In genomic region chr11:94494200-94494545, GRCh38 we compare ENCODE assay signal across 6 cellular contexts. TPM values are rescaled to one million over a fixed set of nuclear protein-coding genes. Genes with fewer than 3 reads are reported as not detected.
DNase-seq lines count a peak whose midpoint lies in the region; ATAC-seq, FAIRE-seq and TF ChIP-seq lines count a peak whose summit lies in the region.

No MANE protein-coding gene starts in this region.

- H3K27ac Mint-ChIP-seq in astrocyte (ENCODE audit: unreplicated experiment): peak overlapping the region; percentile 96
- peak overlapping the region; percentile 92 to 99 (median 98) for H3K27ac Mint-ChIP-seq in naive thymus-derived CD8-positive, alpha-beta T cell

- no peaks in the 10 kb centered on the region for H3K27me3 Mint-ChIP-seq in astrocyte (ENCODE audit: low read depth, unreplicated experiment)
- H3K27me3 Mint-ChIP-seq in naive thymus-derived CD8-positive, alpha-beta T cell: no peaks in the 10 kb centered on the region

- no peak for FAIRE-seq in astrocyte (lab: Jason Lieb, UNC)

- H3K9me3 ChIP-seq in astrocyte (ENCODE audit: insufficient read depth, low read depth, low read length): no peaks in the 10 kb centered on the region

- H3K9me3 Mint-ChIP-seq in astrocyte (ENCODE audit: unreplicated experiment): no peaks in the 10 kb centered on the region
- H3K9me3 Mint-ChIP-seq in naive thymus-derived CD8-positive, alpha-beta T cell: no peaks in the 10 kb centered on the region

- peaks cover 37% of the 10 kb centered on the region for H3K79me2 ChIP-seq in astrocyte (ENCODE audit: insufficient read depth, low read length)

- peak overlapping the region; percentile 82 for H3K27ac ChIP-seq in astrocyte (ENCODE audit: low read depth, low read length)

- peak; percentile 41 for ATAC-seq in GM18858 (IDR thresholded peaks at IDR 0.05; ENCODE audit: unreplicated experiment)
- peak; percentile 18 for ATAC-seq in HG03060 (IDR thresholded peaks at IDR 0.05; ENCODE audit: low read depth, unreplicated experiment)
- peak; percentile 67 to 70 for ATAC-seq in naive thymus-derived CD8-positive, alpha-beta T cell

- peak overlapping the region; percentile 94 for H3K4me3 Mint-ChIP-seq in astrocyte (ENCODE audit: unreplicated experiment)
- peak overlapping the region; percentile 92 to 99 (median 94) for H3K4me3 Mint-ChIP-seq in naive thymus-derived CD8-positive, alpha-beta T cell

- H2AFZ ChIP-seq in astrocyte (ENCODE audit: low read depth, low read length): peak overlapping the region; percentile 82

- H3K9ac ChIP-seq in astrocyte (ENCODE audit: low read length): peak overlapping the region; percentile 89

- peaks cover 5% of the 10 kb centered on the region for H3K36me3 Mint-ChIP-seq in astrocyte (ENCODE audit: low read depth, unreplicated experiment)
- H3K36me3 Mint-ChIP-seq in naive thymus-derived CD8-positive, alpha-beta T cell: peaks cover 9 to 41% (median 9%) of the 10 kb centered on the region in 3 donors

- H3K4me2 ChIP-seq in astrocyte (ENCODE audit: low read length): peak overlapping the region; percentile 90

- peaks cover 18% of the 10 kb centered on the region for H3K36me3 ChIP-seq in astrocyte (ENCODE audit: insufficient read depth, low read length)

- POLR2A ChIA-PET in naive thymus-derived CD8-positive, alpha-beta T cell (lab: Charles Lee): interaction anchor here (0.6 to 1.4 kb wide), 8 partner anchors 9 to 1909 kb away, joined by 3 to 6 read pairs (median 4); partner anchors contain the start of genes C11orf54, C11orf97, CCDC82 and JRKL

- peaks cover 16% of the 10 kb centered on the region for H3K4me1 Mint-ChIP-seq in astrocyte (ENCODE audit: low read depth, unreplicated experiment)
- H3K4me1 Mint-ChIP-seq in naive thymus-derived CD8-positive, alpha-beta T cell: peaks cover 17 to 43% (median 41%) of the 10 kb centered on the region in 4 donors

- no peak for TF ChIP-seq CTCF in astrocyte (IDR thresholded peaks at IDR 0.05; ENCODE audit: insufficient read depth, low read depth, low read length)

- peaks cover 5% of the 10 kb centered on the region for H3K4me1 ChIP-seq in astrocyte (ENCODE audit: insufficient read depth, low read length)

- no peaks in the 10 kb centered on the region for H3K27me3 ChIP-seq in astrocyte (ENCODE audit: insufficient read depth, low read length)

- H4K20me1 ChIP-seq in astrocyte (ENCODE audit: insufficient read depth, low read length): no peaks in the 10 kb centered on the region

- DNase-seq in astrocyte (ENCODE audit: low read depth) (no peak), NCI-H1417 (lab: John Stamatoyannopoulos, UW) (no peak), 8988T (no peak)
- no peak for DNase-seq in naive thymus-derived CD8-positive, alpha-beta T cell

- peak overlapping the region; percentile 89 for H3K4me3 ChIP-seq in astrocyte (ENCODE audit: insufficient read depth, low read depth, low read length)

RNA-seq across cellular contexts. Expression of gene ANKRD49, which starts 0.4 kb away (rescaled TPM):
- 8.4 and 10.3 TPM in 2 replicates for total RNA-seq in astrocyte
- total RNA-seq in naive thymus-derived CD8-positive, alpha-beta T cell: 10 to 100 TPM; 61.3 to 64.1 TPM
- 10 to 100 TPM; 26.6 to 44.9 (median 30.9) TPM for polyA plus RNA-seq in naive thymus-derived CD8-positive, alpha-beta T cell

RNA-seq across cellular contexts. Expression of gene MRE11, which starts 0.5 kb away (rescaled TPM):
- total RNA-seq in astrocyte: 12.6 and 14.1 TPM in 2 replicates
- total RNA-seq in naive thymus-derived CD8-positive, alpha-beta T cell: 10 to 100 TPM; 38.8 to 43.5 TPM
- polyA plus RNA-seq in naive thymus-derived CD8-positive, alpha-beta T cell: 10 to 100 TPM; 10.3 to 15.8 (median 11.2) TPM

RNA-seq across cellular contexts. Expression of gene C11orf97, which starts 18.1 kb away (rescaled TPM):
- total RNA-seq in astrocyte: not detected in 2 replicates
- not detected for total RNA-seq in naive thymus-derived CD8-positive, alpha-beta T cell
- not detected for polyA plus RNA-seq in naive thymus-derived CD8-positive, alpha-beta T cell

RNA-seq across cellular contexts. Expression of gene FUT4, which starts 49.5 kb away (rescaled TPM):
- 3.5 and 3.7 TPM in 2 replicates for total RNA-seq in astrocyte
- total RNA-seq in naive thymus-derived CD8-positive, alpha-beta T cell: 1 to 10 TPM; 5.5 to 5.6 TPM
- 1 to 10 TPM; 1.2 to 1.6 (median 1.2) TPM for polyA plus RNA-seq in naive thymus-derived CD8-positive, alpha-beta T cell

Comparison
In these comparisons a context has a peak if more than half of its experiments do, and no peak if none do; other contexts are left out.
1. ATAC-seq: peak in every context shown above with its lines; median percentile 68 in naive thymus-derived CD8-positive, alpha-beta T cell; 41 in GM18858; 18 in HG03060.